ENCODE assay signal across 27 cellular contexts in the genomic region with DNA sequence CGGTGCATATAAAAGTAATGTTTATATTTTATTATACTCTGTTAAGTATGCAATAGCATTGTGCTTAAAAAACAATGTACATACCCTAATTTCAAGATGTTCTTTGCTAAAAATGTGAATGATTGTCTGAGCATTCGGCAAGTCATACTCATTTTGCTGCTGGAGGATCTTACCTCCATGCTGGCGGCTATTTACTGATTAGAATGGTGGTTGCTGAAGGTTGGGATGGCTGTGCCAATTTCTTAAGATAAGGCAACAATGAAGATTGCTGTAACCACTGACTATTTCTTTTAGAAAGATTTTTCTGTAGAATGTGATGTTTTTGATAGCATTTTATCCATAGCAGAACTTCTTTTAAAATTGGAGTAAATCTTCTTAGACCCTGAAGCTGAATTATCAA.
A peak's percentile ranks its signal among the peaks of the same experiment; 100 is the strongest.
DNase-seq lines count a peak whose midpoint lies in the region; ATAC-seq and TF ChIP-seq lines count a peak whose summit lies in the region.
"Had no signal": no experiment of that assay in that cellular context is flagged by ENCODE, and none has a peak within 500 bp of the region (broad histone marks: within the 10 kb centered on the region; RNA-seq: fewer than 3 reads in every experiment).

No MANE protein-coding gene starts in this region.

- H3K4me3 ChIP-seq in trophoblast cell (ENCODE audit: low read depth, low read length) = no peak overlapping the region
- H3K4me3 ChIP-seq in upper lobe of right lung = no peak overlapping the region
- H3K4me3 ChIP-seq: A549; BLaER1; BLaER1 treated with 17β-estradiol and CSF1 and Interleukin-3, amounts not matched to agents 10 nM and 100 nM had no signal

- H3K18ac ChIP-seq in trophoblast cell (ENCODE audit: low read length) = no peak overlapping the region

- H2BK12ac ChIP-seq in trophoblast cell (ENCODE audit: low read length) = no peak overlapping the region

- no peak for ATAC-seq in upper lobe of right lung
- ATAC-seq: A549; CD8-positive, alpha-beta T cell had no signal

- no peak overlapping the region for H2BK120ac ChIP-seq in trophoblast cell (ENCODE audit: insufficient read depth, low read length, poor library complexity)

- no peak overlapping the region for H4K91ac ChIP-seq in trophoblast cell (ENCODE audit: low read depth, low read length)

- H2AFZ ChIP-seq in trophoblast cell (ENCODE audit: insufficient read depth, low read length, poor library complexity) = no peak overlapping the region

- no peaks in the 10 kb centered on the region for H3K9me3 ChIP-seq in trophoblast cell (ENCODE audit: insufficient read depth, low read depth, low read length)
- no peaks in the 10 kb centered on the region for H3K9me3 ChIP-seq in upper lobe of right lung
- H3K9me3 ChIP-seq: A549; BE2C; BLaER1; BLaER1 treated with 17β-estradiol and CSF1 and Interleukin-3, amounts not matched to agents 10 nM and 100 nM; Caco-2 had no signal

- no peak overlapping the region for H3K4ac ChIP-seq in trophoblast cell (ENCODE audit: low read depth, low read length)

- H3K4me1 ChIP-seq in trophoblast cell (ENCODE audit: control insufficient read depth in 1 of 2, insufficient read depth in 2 of 2, low read length in 2 of 2) (no peaks in the 10 kb centered on the region), upper lobe of right lung (no peaks in the 10 kb centered on the region)
- H3K4me1 ChIP-seq: A549; BE2C; BLaER1; BLaER1 treated with 17β-estradiol and CSF1 and Interleukin-3, amounts not matched to agents 10 nM and 100 nM; Caco-2 had no signal

- H2BK5ac ChIP-seq in trophoblast cell (ENCODE audit: low read depth, low read length, poor library complexity) = no peak overlapping the region

- no peaks in the 10 kb centered on the region for H3K79me1 ChIP-seq in trophoblast cell (ENCODE audit: low read length)

- no peak overlapping the region for H3K23ac ChIP-seq in trophoblast cell (ENCODE audit: low read length)

- WGBS in trophoblast cell (ENCODE audit: extremely low coverage, insufficient coverage, insufficient read length) = no CpG with 5 or more reads among the region's 3 CpGs

- H3K27me3 ChIP-seq in trophoblast cell (ENCODE audit: insufficient read depth, low read length) (no peaks in the 10 kb centered on the region), upper lobe of right lung (no peaks in the 10 kb centered on the region)
- H3K27me3 ChIP-seq: BE2C; BLaER1; BLaER1 treated with 17β-estradiol and CSF1 and Interleukin-3, amounts not matched to agents 10 nM and 100 nM had no signal

- no peak overlapping the region for H4K8ac ChIP-seq in trophoblast cell (ENCODE audit: low read depth, low read length)

- peak; percentile 50 to 79 for DNase-seq in trophoblast cell
- DNase-seq in upper lobe of right lung = no peak
- DNase-seq: 8988T; ACHN; AML-193; BE2C; C1 segment of cervical spinal cord; Caco-2; Calu3; CD4-positive, alpha-beta memory T cell; CD4-positive, alpha-beta T cell; CD4-positive, CD25-positive, alpha-beta regulatory T cell; CD8-positive, alpha-beta memory T cell; CD8-positive, alpha-beta T cell; COR-L47; DMS 273 treated with DMSO at 0.1 percent for 48 hours; DMS153; DMS53; DMS79; DMS79 treated with DMSO at 0.1 percent for 48 hours; DND-41; EL had no signal

- H3K36me3 ChIP-seq in trophoblast cell (ENCODE audit: control insufficient read depth in 1 of 2, insufficient read depth in 2 of 2, low read length in 2 of 2) (no peaks in the 10 kb centered on the region), upper lobe of right lung (no peaks in the 10 kb centered on the region)
- H3K36me3 ChIP-seq: BE2C; BLaER1; BLaER1 treated with 17β-estradiol and CSF1 and Interleukin-3, amounts not matched to agents 10 nM and 100 nM had no signal

- H3K4me2 ChIP-seq in trophoblast cell (ENCODE audit: low read length) = no peak overlapping the region
- H3K4me2 ChIP-seq: A549; BLaER1; BLaER1 treated with 17β-estradiol and CSF1 and Interleukin-3, amounts not matched to agents 10 nM and 100 nM had no signal

- no peak overlapping the region for H2AK5ac ChIP-seq in trophoblast cell (ENCODE audit: low read length)

- H3K9ac ChIP-seq in trophoblast cell (ENCODE audit: low read length) = no peak overlapping the region
- H3K9ac ChIP-seq: BLaER1; BLaER1 treated with 17β-estradiol and CSF1 and Interleukin-3, amounts not matched to agents 10 nM and 100 nM had no signal

- no peak for TF ChIP-seq CTCF in upper lobe of right lung (IDR thresholded peaks at IDR 0.05)

- intact Hi-C loops in upper lobe of right lung (cut with DNase I) = no loop called here

- no peak overlapping the region for H4K12ac ChIP-seq in trophoblast cell (ENCODE audit: low read depth, low read length)

- H3K79me2 ChIP-seq in trophoblast cell (ENCODE audit: control insufficient read depth, insufficient read depth, low read length, poor library complexity) = no peaks in the 10 kb centered on the region

- no peak overlapping the region for H3K14ac ChIP-seq in trophoblast cell (ENCODE audit: low read length)

- H3K27ac ChIP-seq in trophoblast cell (ENCODE audit: low read depth, low read length) (no peak overlapping the region), upper lobe of right lung (no peak overlapping the region)
- H3K27ac ChIP-seq: 22Rv1; A549; BLaER1; BLaER1 treated with 17β-estradiol and CSF1 and Interleukin-3, amounts not matched to agents 10 nM and 100 nM; C4-2B had no signal
